8 cellular contexts compared by ENCODE assay signal in the genomic region with DNA sequence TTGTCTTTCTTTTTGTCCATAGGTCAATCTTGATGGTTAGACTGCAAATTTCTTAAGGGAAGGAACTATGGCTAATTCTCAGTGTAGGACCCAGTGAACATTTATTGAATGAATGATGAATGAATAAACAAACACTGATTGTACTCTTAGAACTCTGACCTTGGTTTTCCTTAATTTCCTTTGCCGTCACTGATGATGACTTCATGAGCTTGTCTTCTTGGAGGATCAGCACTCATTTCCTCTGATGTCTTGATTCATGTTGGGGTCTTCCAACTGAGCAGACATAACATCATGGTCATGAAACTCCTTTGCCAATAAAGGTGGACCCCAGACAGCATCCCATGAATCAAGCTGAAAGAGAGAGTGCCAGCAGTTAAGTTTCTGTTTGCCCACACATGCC.
"Had no signal": no experiment of that assay in that cellular context is flagged by ENCODE, and none has a peak within 500 bp of the region (broad histone marks: within the 10 kb centered on the region; RNA-seq: fewer than 3 reads in every experiment).

No MANE protein-coding gene starts in this region.

- H3K9me3 ChIP-seq: HAP-1 had no signal

- DNase-seq: GOT3, H7, HFFc6, KBM-7 had no signal

- H3K4me3 ChIP-seq: HAP-1 had no signal

- H3K4me1 ChIP-seq: HAP-1 had no signal

- H3K4me3 Mint-ChIP-seq: HFFc6, IgD-negative memory B cell had no signal

- H3K27ac Mint-ChIP-seq: HFFc6, IgD-negative memory B cell had no signal

- H3K36me3 Mint-ChIP-seq: IgD-negative memory B cell had no signal

- H3K9me3 Mint-ChIP-seq: HFFc6 had no signal

- ATAC-seq: HCT116 had no signal

- H3K36me3 ChIP-seq: HAP-1 had no signal

- FAIRE-seq: HTR-8/SVneo had no signal
